8 cellular contexts compared by ENCODE assay signal in genomic region chr1:50970927-50971582, GRCh38. TPM values are rescaled to one million over a fixed set of nuclear protein-coding genes. Genes with fewer than 3 reads are reported as not detected.
A peak's percentile ranks its signal among the peaks of the same experiment; 100 is the strongest.
DNase-seq lines count a peak whose midpoint lies in the region; ATAC-seq and TF ChIP-seq lines count a peak whose summit lies in the region.

No MANE protein-coding gene starts in this region.

- H3K36me3 Mint-ChIP-seq in naive thymus-derived CD8-positive, alpha-beta T cell, result no peaks in the 10 kb centered on the region
- H3K36me3 Mint-ChIP-seq in H9 (ENCODE audit: insufficient read depth in 1 of 3, low read depth in 3 of 3), result no peaks in the 10 kb centered on the region

- H2BK120ac ChIP-seq in H9 (ENCODE audit: low read depth, low read length, poor library complexity, severe bottlenecking), result no peak overlapping the region

- H4K8ac ChIP-seq in H9 (replicated peaks; ENCODE audit: insufficient read length, low read depth, low read length), result no peak overlapping the region

- H3K4me3 ChIP-seq in BLaER1 (no peak overlapping the region), KMS-11 (IDR thresholded peaks at IDR 0.05; ENCODE audit: insufficient read depth, low read depth, low read length) (no peak overlapping the region), ascending aorta (peak overlapping the region; percentile 80 to 93), MM.1S (ENCODE audit: low read length) (no peak overlapping the region)

- no peak overlapping the region for H4K5ac ChIP-seq in H9 (ENCODE audit: insufficient read length, low read depth, low read length)

- H2BK12ac ChIP-seq in H9 (ENCODE audit: insufficient read length, low read depth, low read length), result no peak overlapping the region

- peaks cover 4 to 19% (median 7%) of the 10 kb centered on the region in 5 donors for H3K27me3 Mint-ChIP-seq in naive thymus-derived CD8-positive, alpha-beta T cell
- peaks cover 95% of the 10 kb centered on the region for H3K27me3 Mint-ChIP-seq in H9 (ENCODE audit: low read depth)

- TF ChIP-seq CTCF in KMS-11 (conservative IDR thresholded peaks at IDR 0.05; ENCODE audit: low read depth, low read length), result no peak
- TF ChIP-seq CTCF in ascending aorta (IDR thresholded peaks at IDR 0.05), result no peak
- no peak for TF ChIP-seq CTCF in H9 (conservative IDR thresholded peaks at IDR 0.05)
- no peak for TF ChIP-seq CTCF in MM.1S (IDR thresholded peaks at IDR 0.05; ENCODE audit: low read length)

- H3T11ph ChIP-seq in H9 (ENCODE audit: low read length), result no peak overlapping the region

- H3K4me1 ChIP-seq in BLaER1 (peaks cover 25% of the 10 kb centered on the region), KMS-11 (ENCODE audit: low read depth, poor library complexity, severe bottlenecking) (no peaks in the 10 kb centered on the region), ascending aorta (no peaks in the 10 kb centered on the region), H9 (ENCODE audit: insufficient read depth, low read length) (no peaks in the 10 kb centered on the region), MM.1S (ENCODE audit: low read length) (no peaks in the 10 kb centered on the region)

- no peaks in the 10 kb centered on the region for H3K9me3 Mint-ChIP-seq in naive thymus-derived CD8-positive, alpha-beta T cell
- peaks cover under 1 to 3% of the 10 kb centered on the region in 2 experiments; a peak in 2 of 5 replicates for H3K9me3 Mint-ChIP-seq in H9

- no peak overlapping the region for H2BK5ac ChIP-seq in H9 (ENCODE audit: insufficient read length, low read length)

- H3K79me2 ChIP-seq in KMS-11 (ENCODE audit: insufficient read depth, low read depth) (peaks cover 87% of the 10 kb centered on the region), H9 (ENCODE audit: insufficient read depth, low read length) (no peaks in the 10 kb centered on the region), MM.1S (ENCODE audit: low read length) (no peaks in the 10 kb centered on the region)

- no peak overlapping the region for H3K9ac ChIP-seq in BLaER1
- H3K9ac ChIP-seq in KMS-11, result peak overlapping the region; percentile 98
- H3K9ac ChIP-seq in H9 (ENCODE audit: extremely low read depth, insufficient read length, low read length), result no peak overlapping the region
- no peak overlapping the region for H3K9ac ChIP-seq in MM.1S (ENCODE audit: low read length)

- H3K9me3 ChIP-seq in BLaER1 (no peaks in the 10 kb centered on the region), ascending aorta (no peaks in the 10 kb centered on the region), H9 (ENCODE audit: control insufficient read depth, low read depth, low read length) (no peaks in the 10 kb centered on the region), MM.1S (replicated peaks; ENCODE audit: insufficient read depth, low read length) (no peaks in the 10 kb centered on the region)

- H4K91ac ChIP-seq in H9 (ENCODE audit: insufficient read length, low read depth, low read length), result no peak overlapping the region

- H2AFZ ChIP-seq in KMS-11 (ENCODE audit: low read depth) (no peak overlapping the region), H9 (ENCODE audit: low read length) (no peak overlapping the region), MM.1S (ENCODE audit: low read length) (no peak overlapping the region)

- H2BK15ac ChIP-seq in H9 (ENCODE audit: low read depth, low read length), result no peak overlapping the region

- H3F3A ChIP-seq in MM.1S (ENCODE audit: insufficient read depth, low read length), result no peaks in the 10 kb centered on the region

- no peaks in the 10 kb centered on the region for H3K79me1 ChIP-seq in H9 (ENCODE audit: insufficient read depth, low read depth, low read length, poor library complexity, severe bottlenecking)

- H3K4me1 Mint-ChIP-seq in naive thymus-derived CD8-positive, alpha-beta T cell, result peaks cover 9 to 29% (median 20%) of the 10 kb centered on the region in 4 donors
- H3K4me1 Mint-ChIP-seq in H9, result peaks cover 13 to 30% of the 10 kb centered on the region in 2 experiments

- H3K14ac ChIP-seq in H9 (ENCODE audit: insufficient read depth, low read length), result no peak overlapping the region

- H2AK5ac ChIP-seq in H9 (ENCODE audit: insufficient read length, low read length), result no peak overlapping the region

- no peak overlapping the region for H3K23ac ChIP-seq in H9 (ENCODE audit: insufficient read length, low read depth, low read length)

- H3K23me2 ChIP-seq in H9 (ENCODE audit: insufficient read length, low read depth, low read length, poor library complexity, severe bottlenecking), result peaks cover 17% of the 10 kb centered on the region

- peaks cover 72% of the 10 kb centered on the region for H4K20me1 ChIP-seq in BLaER1
- no peaks in the 10 kb centered on the region for H4K20me1 ChIP-seq in KMS-11 (ENCODE audit: insufficient read depth)
- no peaks in the 10 kb centered on the region for H4K20me1 ChIP-seq in H9 (ENCODE audit: control insufficient read depth, insufficient read depth, insufficient read length)
- no peaks in the 10 kb centered on the region for H4K20me1 ChIP-seq in MM.1S (ENCODE audit: insufficient read depth, low read length)

- no peak overlapping the region for H3K56ac ChIP-seq in H9 (ENCODE audit: insufficient read length, low read depth, low read length)

- no peak overlapping the region for H3K4ac ChIP-seq in H9 (ENCODE audit: low read depth, low read length)

- H3K9me2 ChIP-seq in MM.1S (replicated peaks; ENCODE audit: insufficient read depth, low read length), result no peaks in the 10 kb centered on the region

- no CpG with 5 or more reads among the region's 7 CpGs for WGBS in H9 (ENCODE audit: extremely low coverage, insufficient read length, low lambda C conversion rate)

- H3K18ac ChIP-seq in H9 (ENCODE audit: insufficient read length, low read depth, low read length), result no peak overlapping the region

- H3K27ac ChIP-seq in BLaER1 (no peak overlapping the region), KMS-11 (peak overlapping the region; percentile 99), ascending aorta (peak overlapping the region; percentile 95 to 98), H9 (ENCODE audit: insufficient read length, low read depth, low read length) (no peak overlapping the region), MM.1S (ENCODE audit: low read length) (no peak overlapping the region)

- peak overlapping the region; percentile 90 to 99 (median 98) for H3K4me3 Mint-ChIP-seq in naive thymus-derived CD8-positive, alpha-beta T cell
- peak overlapping the region in 1 of 2 experiments; percentile 20; a peak in 1 of 5 replicates for H3K4me3 Mint-ChIP-seq in H9

- intact Hi-C loops in ascending aorta (cut with DNase I), result no loop called here

- no peak overlapping the region for H2BK20ac ChIP-seq in H9 (ENCODE audit: low read depth, low read length, poor library complexity, severe bottlenecking)

- POLR2A ChIA-PET in naive thymus-derived CD8-positive, alpha-beta T cell (lab: Charles Lee), result interaction anchor here (2.7 to 4.0 kb wide), 2 partner anchors 11 to 265 kb away, joined by 9 to 49 read pairs; partner anchors contain the start of genes FAF1 and RNF11

- no peaks in the 10 kb centered on the region for H3K36me3 ChIP-seq in BLaER1
- peaks cover 10% of the 10 kb centered on the region; the same call in 1 of the 2 replicates for H3K36me3 ChIP-seq in KMS-11 (ENCODE audit: insufficient read depth)
- H3K36me3 ChIP-seq in ascending aorta, result no peaks in the 10 kb centered on the region
- no peaks in the 10 kb centered on the region for H3K36me3 ChIP-seq in MM.1S (replicated peaks; ENCODE audit: insufficient read depth, low read length)

- H3K4me2 ChIP-seq in BLaER1, result peak overlapping the region; percentile 87; the same call in 1 of the 2 replicates
- peak overlapping the region; percentile 21; the same call in 1 of the 2 replicates for H3K4me2 ChIP-seq in KMS-11
- H3K4me2 ChIP-seq in H9 (ENCODE audit: insufficient read depth, insufficient read length, low read length), result no peak overlapping the region
- H3K4me2 ChIP-seq in MM.1S (ENCODE audit: low read depth, low read length), result no peak overlapping the region

- H3K27me3 ChIP-seq in BLaER1 (peaks cover 71% of the 10 kb centered on the region), KMS-11 (ENCODE audit: insufficient read depth, low read depth) (no peaks in the 10 kb centered on the region), ascending aorta (no peaks in the 10 kb centered on the region), H9 (ENCODE audit: insufficient read depth, low read length) (peaks cover 59% of the 10 kb centered on the region), MM.1S (replicated peaks; ENCODE audit: insufficient read depth, low read length) (no peaks in the 10 kb centered on the region)

- peak overlapping the region in 6 of 10 donors; percentile 49 to 93 (median 86) for H3K27ac Mint-ChIP-seq in naive thymus-derived CD8-positive, alpha-beta T cell
- no peak overlapping the region for H3K27ac Mint-ChIP-seq in H9

- DNase-seq in ascending aorta (ENCODE audit: low spot score in 2 of 2) (no peak), T-helper 9 cell (no peak), H9 (no peak), MM.1S (no peak), globus pallidus (ENCODE audit: low spot score) (no peak)
- DNase-seq in naive thymus-derived CD8-positive, alpha-beta T cell, result no peak

- ATAC-seq in naive thymus-derived CD8-positive, alpha-beta T cell, result no peak

RNA-seq across cellular contexts. Expression of gene CDKN2C, which starts 1.0 kb away (rescaled TPM):
- 2.4 TPM for total RNA-seq in ascending aorta
- 1 to 10 TPM; 4.0 to 4.7 TPM for total RNA-seq in naive thymus-derived CD8-positive, alpha-beta T cell
- 1 to 10 TPM; 3.9 to 6.6 (median 6.0) TPM for polyA plus RNA-seq in naive thymus-derived CD8-positive, alpha-beta T cell
- not detected in 2 replicates for total RNA-seq in H9 (2021)

RNA-seq across cellular contexts. Expression of gene FAF1, which starts 11.0 kb away (rescaled TPM):
- total RNA-seq in ascending aorta, result 16.4 TPM
- 10 to 100 TPM; 46.2 to 48.2 TPM for total RNA-seq in naive thymus-derived CD8-positive, alpha-beta T cell
- polyA plus RNA-seq in naive thymus-derived CD8-positive, alpha-beta T cell, result 10 to 100 TPM; 46.8 to 64.5 (median 59.5) TPM
- total RNA-seq in H9 (2021), result 58.5 and 60.8 TPM in 2 replicates

Comparison
In these comparisons a context has a peak if more than half of its experiments do, and no peak if none do; other contexts are left out.
1. H3K27ac ChIP-seq: peak in KMS-11 (single experiment) and ascending aorta (2 of 2); none in BLaER1 (single experiment), H9 (single experiment) and MM.1S (single experiment).
2. H3K4me2 ChIP-seq: peak in BLaER1 (single experiment) and KMS-11 (single experiment); none in H9 (single experiment) and MM.1S (single experiment).
3. H3K4me3 ChIP-seq: peak in ascending aorta (2 of 2); none in BLaER1 (single experiment), KMS-11 (single experiment) and MM.1S (single experiment).
4. H3K27ac Mint-ChIP-seq: peak in naive thymus-derived CD8-positive, alpha-beta T cell (6 of 10); none in H9 (0 of 3).